In the genomic region with DNA sequence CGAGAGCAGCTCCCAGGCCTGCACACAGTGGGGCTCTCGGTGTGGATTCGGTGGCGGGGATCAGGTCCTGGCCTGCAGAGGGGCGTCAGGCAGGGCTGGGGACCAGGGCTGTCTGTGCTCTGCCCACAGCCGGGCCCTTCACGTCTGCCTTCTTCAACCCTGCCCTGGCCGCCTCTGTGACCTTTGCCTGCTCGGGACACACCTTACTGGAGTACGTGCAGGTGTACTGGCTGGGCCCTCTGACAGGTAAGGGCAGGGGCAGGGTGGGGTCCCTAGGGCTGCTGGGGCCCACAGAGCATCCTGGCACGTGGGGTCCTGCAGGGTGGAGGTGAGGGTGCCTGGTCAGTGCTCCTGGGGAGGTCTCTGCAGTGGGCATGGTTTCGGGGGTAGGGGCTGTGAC, we compare ENCODE assay signal across 14 cellular contexts. TPM values are rescaled to one million over a fixed set of nuclear protein-coding genes. Genes with fewer than 3 reads are reported as not detected.
"Had no signal": no experiment of that assay in that cellular context is flagged by ENCODE, and none has a peak within 500 bp of the region (broad histone marks: within the 10 kb centered on the region; RNA-seq: fewer than 3 reads in every experiment).

No MANE protein-coding gene starts in this region.

RNA-seq across cellular contexts. Expression of gene AQP12A, which starts 2.6 kb away (rescaled TPM):
- total RNA-seq: stomach, subcutaneous adipose tissue, suprapubic skin, temporal lobe, testis, thoracic aorta, thyroid gland, transverse colon, upper lobe of left lung, upper lobe of right lung, ureter, urinary bladder, uterus, vagina had no signal

RNA-seq across cellular contexts. Expression of gene AQP12B, which starts 11.6 kb away (rescaled TPM):
- total RNA-seq: subcutaneous adipose tissue, suprapubic skin, temporal lobe, testis, thoracic aorta, upper lobe of left lung, upper lobe of right lung, ureter, urinary bladder, uterus, vagina had no signal
